In the genomic region with DNA sequence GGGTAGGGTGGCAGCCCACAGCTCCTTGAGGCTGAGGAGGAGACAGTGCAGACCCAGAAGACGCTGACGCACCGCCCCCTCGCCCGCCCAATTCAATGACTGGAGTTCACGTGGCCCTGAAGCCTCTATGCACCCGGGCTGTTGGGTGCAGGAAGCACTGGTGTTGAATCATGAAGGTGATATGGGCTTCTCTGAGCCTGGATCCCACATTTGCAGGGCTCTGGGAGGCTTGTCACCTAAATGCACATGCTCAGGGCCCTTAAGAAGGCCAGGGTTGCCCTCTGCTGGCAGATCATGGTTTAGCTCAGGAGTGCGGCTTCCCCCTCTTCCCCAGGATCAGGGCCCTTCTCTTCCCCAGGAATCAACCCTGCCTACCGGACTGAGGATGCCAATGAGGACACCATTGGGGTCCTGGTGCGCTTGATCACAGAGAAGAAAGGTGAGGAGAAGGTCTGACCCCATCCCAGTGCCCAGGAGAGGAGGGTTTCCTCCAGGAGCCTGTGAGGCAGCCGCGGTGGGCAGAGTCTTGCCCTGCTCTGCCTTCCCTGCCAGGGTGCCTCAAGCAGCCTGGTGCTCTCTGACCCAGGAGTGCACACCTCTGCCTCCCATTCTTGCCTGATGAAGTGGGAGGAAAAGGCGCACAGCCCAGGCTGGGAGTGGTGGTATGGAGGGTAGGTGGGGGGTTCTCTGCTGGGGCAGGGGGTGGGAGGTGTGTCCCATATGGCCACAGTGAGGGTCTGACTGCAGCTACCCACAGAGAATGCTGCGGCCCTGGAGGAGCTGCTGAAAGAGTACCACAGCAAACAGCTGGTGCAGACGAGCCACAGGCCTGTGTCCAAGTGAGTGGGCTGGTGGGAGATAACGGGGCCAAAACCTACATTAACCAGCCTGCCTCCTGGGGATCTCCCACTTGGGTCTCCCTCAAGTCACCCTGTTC, we compare ENCODE assay signal across 8 cellular contexts.
DNase-seq lines count a peak whose midpoint lies in the region; ATAC-seq, FAIRE-seq and TF ChIP-seq lines count a peak whose summit lies in the region.

No MANE protein-coding gene starts in this region.

- POLR2A ChIA-PET in AG04449 (lab: Yijun Ruan, JAX), result no interaction called here

- CTCF ChIA-PET in AG04449 (lab: Yijun Ruan, JAX), result interaction anchor here (0.6 to 9.3 kb wide), 34 partner anchors 9 to 272 kb away, joined by 3 to 107 read pairs (median 6); no protein-coding TSS in a partner anchor

- FAIRE-seq in GM18507 (lab: Jason Lieb, UNC), result peak; percentile 81

- peak; percentile 86 for TF ChIP-seq CTCF in AG04449 (IDR thresholded peaks at IDR 0.05; ENCODE audit: insufficient read depth, low read length, missing control alignments)

- no peak overlapping the region for H3K4me3 ChIP-seq in AG04449 (ENCODE audit: low read depth, low read length)

- DNase-seq in AG04449 (ENCODE audit: low read depth, low spot score), result no peak
- peak; percentile 67 for DNase-seq in GM18507 (ENCODE audit: extremely low spot score, insufficient read length, low read depth)
- DNase-seq in NCI-H2171 treated with DMSO at 0.1 percent for 48 hours (lab: John Stamatoyannopoulos, UW), result peak; percentile 61
- peak; percentile 36 to 42 (median 37) for DNase-seq in activated CD4-positive, CD25-positive, alpha-beta regulatory T cell (lab: John Stamatoyannopoulos, UW)
- DNase-seq in central memory CD4-positive, alpha-beta T cell, result peak; percentile 50
- peak; percentile 84 for DNase-seq in kidney tubule cell (ENCODE audit: low spot score)
- DNase-seq in stimulated activated CD4-positive, alpha-beta T cell treated with anti-CD3 and anti-CD28 coated beads, Interleukin-2, amount 100 ng/mL, for 48 hours, result peak; percentile 48 to 58

- ATAC-seq in HG02610 (IDR thresholded peaks at IDR 0.05; ENCODE audit: unreplicated experiment), result no peak
